In the genomic region with DNA sequence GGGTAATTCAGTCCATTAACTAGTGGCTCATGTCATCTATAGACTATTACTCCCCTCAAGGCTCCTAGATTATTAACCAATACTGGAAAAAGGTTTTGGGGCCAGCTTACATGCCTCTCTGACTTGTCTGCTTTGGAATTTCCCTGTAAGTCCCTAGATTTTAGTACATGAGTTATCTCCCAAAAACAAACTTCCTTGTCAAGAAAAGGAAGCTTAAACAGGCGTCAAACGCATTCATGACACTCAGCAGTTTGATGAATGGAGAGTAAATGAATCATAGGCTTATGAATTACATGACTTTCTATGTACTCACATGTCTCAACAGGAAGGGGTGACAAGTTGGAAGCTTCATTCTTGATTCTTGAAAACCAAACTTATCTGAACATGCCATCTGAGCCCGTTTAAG, we compare ENCODE assay signal across 1 cellular context.
A peak's percentile ranks its signal among the peaks of the same experiment; 100 is the strongest.
TF ChIP-seq lines count a peak whose summit lies in the region.

No MANE protein-coding gene starts in this region.

TF ChIP-seq in SK-N-SH, 30 proteins besides CTCF, POLR2A, EP300 and RAD21 (continued from another document):
- TF ChIP-seq FOSL2 (IDR thresholded peaks at IDR 0.05; ENCODE audit: borderline replicate concordance, low read depth) (peak; percentile 78; the same call in 1 of the 2 replicates), RXRA (IDR thresholded peaks at IDR 0.05; ENCODE audit: borderline replicate concordance, low read depth) (no peak), TAF1 (IDR thresholded peaks at IDR 0.05; ENCODE audit: borderline replicate concordance, low read depth, low read length) (no peak), TEAD4 (IDR thresholded peaks at IDR 0.05; ENCODE audit: borderline replicate concordance, insufficient read depth) (peak; percentile 44; the same call in 1 of the 2 replicates), SIN3A (IDR thresholded peaks at IDR 0.05; ENCODE audit: borderline replicate concordance, low read depth, low read length) (no peak), MEF2A (IDR thresholded peaks at IDR 0.05; ENCODE audit: borderline replicate concordance, low read depth) (no peak), FOXJ3 (CRISPR knock-in tag; IDR thresholded peaks at IDR 0.05) (no peak), CHD2 (IDR thresholded peaks at IDR 0.05; ENCODE audit: low read length, partially characterized antibody) (no peak), TCF12 (IDR thresholded peaks at IDR 0.05) (peak; percentile 72), FOXM1 (IDR thresholded peaks at IDR 0.05; ENCODE audit: low read depth) (no peak), NFIC (IDR thresholded peaks at IDR 0.05; ENCODE audit: borderline replicate concordance) (peak; percentile 15; the same call in 1 of the 2 replicates), EZH2phosphoT487 (IDR thresholded peaks at IDR 0.05; ENCODE audit: borderline replicate concordance, low read depth) (no peak), POLR2AphosphoS5 (IDR thresholded peaks at IDR 0.05; ENCODE audit: low read depth, low read length) (no peak), GATA2 (CRISPR knock-in tag; IDR thresholded peaks at IDR 0.05) (no peak)
- TF ChIP-seq, protein P1, sequence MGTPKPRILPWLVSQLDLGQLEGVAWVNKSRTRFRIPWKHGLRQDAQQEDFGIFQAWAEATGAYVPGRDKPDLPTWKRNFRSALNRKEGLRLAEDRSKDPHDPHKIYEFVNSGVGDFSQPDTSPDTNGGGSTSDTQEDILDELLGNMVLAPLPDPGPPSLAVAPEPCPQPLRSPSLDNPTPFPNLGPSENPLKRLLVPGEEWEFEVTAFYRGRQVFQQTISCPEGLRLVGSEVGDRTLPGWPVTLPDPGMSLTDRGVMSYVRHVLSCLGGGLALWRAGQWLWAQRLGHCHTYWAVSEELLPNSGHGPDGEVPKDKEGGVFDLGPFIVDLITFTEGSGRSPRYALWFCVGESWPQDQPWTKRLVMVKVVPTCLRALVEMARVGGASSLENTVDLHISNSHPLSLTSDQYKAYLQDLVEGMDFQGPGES (IDR thresholded peaks at IDR 0.05; ENCODE audit: low read depth, low read length): no peak
- TF ChIP-seq, protein P2, sequence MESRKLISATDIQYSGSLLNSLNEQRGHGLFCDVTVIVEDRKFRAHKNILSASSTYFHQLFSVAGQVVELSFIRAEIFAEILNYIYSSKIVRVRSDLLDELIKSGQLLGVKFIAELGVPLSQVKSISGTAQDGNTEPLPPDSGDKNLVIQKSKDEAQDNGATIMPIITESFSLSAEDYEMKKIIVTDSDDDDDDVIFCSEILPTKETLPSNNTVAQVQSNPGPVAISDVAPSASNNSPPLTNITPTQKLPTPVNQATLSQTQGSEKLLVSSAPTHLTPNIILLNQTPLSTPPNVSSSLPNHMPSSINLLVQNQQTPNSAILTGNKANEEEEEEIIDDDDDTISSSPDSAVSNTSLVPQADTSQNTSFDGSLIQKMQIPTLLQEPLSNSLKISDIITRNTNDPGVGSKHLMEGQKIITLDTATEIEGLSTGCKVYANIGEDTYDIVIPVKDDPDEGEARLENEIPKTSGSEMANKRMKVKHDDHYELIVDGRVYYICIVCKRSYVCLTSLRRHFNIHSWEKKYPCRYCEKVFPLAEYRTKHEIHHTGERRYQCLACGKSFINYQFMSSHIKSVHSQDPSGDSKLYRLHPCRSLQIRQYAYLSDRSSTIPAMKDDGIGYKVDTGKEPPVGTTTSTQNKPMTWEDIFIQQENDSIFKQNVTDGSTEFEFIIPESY (IDR thresholded peaks at IDR 0.05; ENCODE audit: borderline replicate concordance, low read depth): no peak
- TF ChIP-seq, protein P3, sequence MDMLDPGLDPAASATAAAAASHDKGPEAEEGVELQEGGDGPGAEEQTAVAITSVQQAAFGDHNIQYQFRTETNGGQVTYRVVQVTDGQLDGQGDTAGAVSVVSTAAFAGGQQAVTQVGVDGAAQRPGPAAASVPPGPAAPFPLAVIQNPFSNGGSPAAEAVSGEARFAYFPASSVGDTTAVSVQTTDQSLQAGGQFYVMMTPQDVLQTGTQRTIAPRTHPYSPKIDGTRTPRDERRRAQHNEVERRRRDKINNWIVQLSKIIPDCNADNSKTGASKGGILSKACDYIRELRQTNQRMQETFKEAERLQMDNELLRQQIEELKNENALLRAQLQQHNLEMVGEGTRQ (IDR thresholded peaks at IDR 0.05; ENCODE audit: borderline replicate concordance, low read depth, low read length): no peak
- TF ChIP-seq, protein P4, sequence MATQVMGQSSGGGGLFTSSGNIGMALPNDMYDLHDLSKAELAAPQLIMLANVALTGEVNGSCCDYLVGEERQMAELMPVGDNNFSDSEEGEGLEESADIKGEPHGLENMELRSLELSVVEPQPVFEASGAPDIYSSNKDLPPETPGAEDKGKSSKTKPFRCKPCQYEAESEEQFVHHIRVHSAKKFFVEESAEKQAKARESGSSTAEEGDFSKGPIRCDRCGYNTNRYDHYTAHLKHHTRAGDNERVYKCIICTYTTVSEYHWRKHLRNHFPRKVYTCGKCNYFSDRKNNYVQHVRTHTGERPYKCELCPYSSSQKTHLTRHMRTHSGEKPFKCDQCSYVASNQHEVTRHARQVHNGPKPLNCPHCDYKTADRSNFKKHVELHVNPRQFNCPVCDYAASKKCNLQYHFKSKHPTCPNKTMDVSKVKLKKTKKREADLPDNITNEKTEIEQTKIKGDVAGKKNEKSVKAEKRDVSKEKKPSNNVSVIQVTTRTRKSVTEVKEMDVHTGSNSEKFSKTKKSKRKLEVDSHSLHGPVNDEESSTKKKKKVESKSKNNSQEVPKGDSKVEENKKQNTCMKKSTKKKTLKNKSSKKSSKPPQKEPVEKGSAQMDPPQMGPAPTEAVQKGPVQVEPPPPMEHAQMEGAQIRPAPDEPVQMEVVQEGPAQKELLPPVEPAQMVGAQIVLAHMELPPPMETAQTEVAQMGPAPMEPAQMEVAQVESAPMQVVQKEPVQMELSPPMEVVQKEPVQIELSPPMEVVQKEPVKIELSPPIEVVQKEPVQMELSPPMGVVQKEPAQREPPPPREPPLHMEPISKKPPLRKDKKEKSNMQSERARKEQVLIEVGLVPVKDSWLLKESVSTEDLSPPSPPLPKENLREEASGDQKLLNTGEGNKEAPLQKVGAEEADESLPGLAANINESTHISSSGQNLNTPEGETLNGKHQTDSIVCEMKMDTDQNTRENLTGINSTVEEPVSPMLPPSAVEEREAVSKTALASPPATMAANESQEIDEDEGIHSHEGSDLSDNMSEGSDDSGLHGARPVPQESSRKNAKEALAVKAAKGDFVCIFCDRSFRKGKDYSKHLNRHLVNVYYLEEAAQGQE (IDR thresholded peaks at IDR 0.05; ENCODE audit: low read depth, low read length): no peak
- TF ChIP-seq, protein P5, sequence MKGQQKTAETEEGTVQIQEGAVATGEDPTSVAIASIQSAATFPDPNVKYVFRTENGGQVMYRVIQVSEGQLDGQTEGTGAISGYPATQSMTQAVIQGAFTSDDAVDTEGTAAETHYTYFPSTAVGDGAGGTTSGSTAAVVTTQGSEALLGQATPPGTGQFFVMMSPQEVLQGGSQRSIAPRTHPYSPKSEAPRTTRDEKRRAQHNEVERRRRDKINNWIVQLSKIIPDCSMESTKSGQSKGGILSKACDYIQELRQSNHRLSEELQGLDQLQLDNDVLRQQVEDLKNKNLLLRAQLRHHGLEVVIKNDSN (IDR thresholded peaks at IDR 0.05; ENCODE audit: borderline replicate concordance, low read depth): no peak
